In the genomic region with DNA sequence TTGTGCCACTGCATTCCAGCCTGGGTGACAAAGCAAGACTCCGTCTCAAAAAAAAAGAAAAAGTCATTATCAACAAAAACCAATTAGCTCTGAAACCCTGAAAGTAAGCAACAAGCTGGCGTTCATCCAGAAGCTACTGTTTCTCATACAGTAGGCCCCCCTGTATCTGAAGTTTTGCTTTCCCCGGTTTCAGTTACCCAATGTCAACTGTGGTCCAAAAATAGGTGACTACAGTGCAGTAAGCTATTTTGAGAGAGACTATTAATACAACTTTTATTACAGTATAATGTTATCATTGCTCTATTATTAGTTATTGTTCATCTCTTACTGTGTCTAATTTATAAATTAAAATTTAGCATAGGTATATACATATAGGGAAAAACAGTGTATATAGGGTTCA, we compare ENCODE assay signal across 22 cellular contexts.
"Had no signal": no experiment of that assay in that cellular context is flagged by ENCODE, and none has a peak within 500 bp of the region (broad histone marks: within the 10 kb centered on the region; RNA-seq: fewer than 3 reads in every experiment).

No MANE protein-coding gene starts in this region.

- DNase-seq: activated CD4-positive, alpha-beta memory T cell treated with anti-CD3 and anti-CD28 coated beads, Interleukin-2, amount 10 ng/mL, durations not matched to agents 7 days and 5 days; activated CD4-positive, alpha-beta T cell treated with anti-CD3 and anti-CD28 coated beads, Interleukin-2, amount 10 ng/mL, durations not matched to agents 24 days and 14 days; activated CD8-positive, alpha-beta memory T cell treated with anti-CD3 and anti-CD28 coated beads, Interleukin-2, amount 10 ng/mL, durations not matched to agents 7 days and 5 days; aorta; caudate nucleus; effector CD4-positive, alpha-beta T cell; erythroblast; foreskin fibroblast; hypothalamus; lower lobe of right lung; mesendoderm; mucosa of descending colon; naive thymus-derived CD4-positive, alpha-beta T cell; occipital lobe; retina; stimulated activated CD4-positive, alpha-beta T cell treated with anti-CD3 and anti-CD28 coated beads, Interleukin-4, amount 100 ng/mL, for 24 hours; stimulated activated naive CD4-positive, alpha-beta T cell treated with Interleukin-2 at 50 U/mL for 16 hours had no signal

- H3K27me3 ChIP-seq: vagina had no signal

- ATAC-seq: activated CD4-positive, CD25-positive, alpha-beta regulatory T cell treated with anti-CD3 and anti-CD28 coated beads, Interleukin-2, amount 50 U/mL, for 24 hours; activated CD8-positive, alpha-beta memory T cell treated with anti-CD3 and anti-CD28 coated beads, Interleukin-2, amount 10 ng/mL, durations not matched to agents 7 days and 5 days; activated naive CD4-positive, alpha-beta T cell treated with anti-CD3 and anti-CD28 coated beads, Interleukin-2, amount 50 U/mL, for 72 hours; lower lobe of right lung; mucosa of descending colon; naive thymus-derived CD4-positive, alpha-beta T cell had no signal

- H3K9me3 ChIP-seq: lower lobe of right lung, mucosa of descending colon, thoracic aorta, vagina had no signal

- H3K36me3 ChIP-seq: lower lobe of right lung, thoracic aorta, vagina had no signal

- H3K4me3 ChIP-seq: lower lobe of right lung, mucosa of descending colon, thoracic aorta, vagina had no signal

- H3K4me1 ChIP-seq: lower lobe of right lung, vagina had no signal

- H3K27ac ChIP-seq: lower lobe of right lung, thoracic aorta, vagina, VCaP had no signal
